In genomic region chr21:38660333-38661295, GRCh38 we compare ENCODE assay signal across 8 cellular contexts.
A peak's percentile ranks its signal among the peaks of the same experiment; 100 is the strongest.
DNase-seq lines count a peak whose midpoint lies in the region; ATAC-seq and TF ChIP-seq lines count a peak whose summit lies in the region.

No MANE protein-coding gene starts in this region.

- no peaks in the 10 kb centered on the region for H3F3A ChIP-seq in PC-3 (ENCODE audit: low read length, unreplicated experiment)

- H3K9me3 ChIP-seq in mucosa of rectum (ENCODE audit: control insufficient read depth in 2 of 2, low read length in 2 of 2) (no peaks in the 10 kb centered on the region), PC-3 (ENCODE audit: low read length) (no peaks in the 10 kb centered on the region)

- H3K4me3 ChIP-seq in mucosa of rectum (ENCODE audit: low read length in 2 of 2) (peak overlapping the region; percentile 44 to 65), PC-3 (ENCODE audit: low read length) (no peak overlapping the region)

- DNase-seq in stimulated activated CD4-positive, alpha-beta T cell treated with anti-CD3 and anti-CD28 coated beads, Interleukin-2, amount 100 ng/mL, for 4 hours (ENCODE audit: low read depth), result peak; percentile 2
- DNase-seq in stimulated activated CD4-positive, alpha-beta T cell treated with anti-CD3 and anti-CD28 coated beads, Interleukin-1b, Interleukin-23, amount 100 ng/mL, for 48 hours, result no peak
- DNase-seq in PC-3 (no peak), hypothalamus (lab: John Stamatoyannopoulos, UW) (no peak), GM19238 (ENCODE audit: insufficient read length, low spot score) (no peak)

- no peaks in the 10 kb centered on the region for H3K36me3 Mint-ChIP-seq in dendritic cell treated with granulocyte-macrophage colony-stimulating factor and Interleukin-4, amounts not matched to agents 40 ng/mL and 50 ng/mL, for 4 days (ENCODE audit: low read depth)

- peaks cover 77% of the 10 kb centered on the region for H3K27me3 Mint-ChIP-seq in dendritic cell treated with granulocyte-macrophage colony-stimulating factor and Interleukin-4, amounts not matched to agents 40 ng/mL and 50 ng/mL, for 4 days

- H3K36me3 ChIP-seq in mucosa of rectum (ENCODE audit: control insufficient read depth in 2 of 2, insufficient read depth in 2 of 2, low read length in 2 of 2), result no peaks in the 10 kb centered on the region
- H3K36me3 ChIP-seq in PC-3 (ENCODE audit: low read depth, low read length), result no peaks in the 10 kb centered on the region

- H4K20me1 ChIP-seq in PC-3 (ENCODE audit: low read length), result no peaks in the 10 kb centered on the region

- peak overlapping the region; percentile 46 for H3K27ac Mint-ChIP-seq in dendritic cell treated with granulocyte-macrophage colony-stimulating factor and Interleukin-4, amounts not matched to agents 40 ng/mL and 50 ng/mL, for 4 days

- no peak overlapping the region for H2AFZ ChIP-seq in PC-3 (ENCODE audit: low read length)

- no TSS peak for BruUV-seq in PC-3 (replicated peaks; lab: Mats Ljungman, UMichigan)

- no peaks in the 10 kb centered on the region for H3K9me2 ChIP-seq in PC-3 (replicated peaks; ENCODE audit: low read length)

- no peak overlapping the region for H3K27ac ChIP-seq in mucosa of rectum (ENCODE audit: low read depth in 2 of 2, low read length in 2 of 2)
- no peak overlapping the region for H3K27ac ChIP-seq in PC-3 (ENCODE audit: low read length)

- POLR2A ChIA-PET in PC-3 (lab: Charles Lee; ENCODE audit: unreplicated experiment), result no interaction called here

- H3K4me2 ChIP-seq in PC-3 (ENCODE audit: low read length), result no peak overlapping the region

- no peak for ATAC-seq in PC-3
- no peak for ATAC-seq in GM19395 (IDR thresholded peaks at IDR 0.05; ENCODE audit: unreplicated experiment)

- CTCF ChIA-PET in PC-3 (lab: Charles Lee), result no interaction called here

- no peaks in the 10 kb centered on the region for H3K9me3 Mint-ChIP-seq in dendritic cell treated with granulocyte-macrophage colony-stimulating factor and Interleukin-4, amounts not matched to agents 40 ng/mL and 50 ng/mL, for 4 days

- peaks cover 27% of the 10 kb centered on the region for H3K4me1 Mint-ChIP-seq in dendritic cell treated with granulocyte-macrophage colony-stimulating factor and Interleukin-4, amounts not matched to agents 40 ng/mL and 50 ng/mL, for 4 days (ENCODE audit: low read depth)

- H3K27me3 ChIP-seq in mucosa of rectum (ENCODE audit: control insufficient read depth in 2 of 2, insufficient read depth in 2 of 2, low read length in 2 of 2) (peaks cover 18 to 20% of the 10 kb centered on the region in 2 donors), PC-3 (ENCODE audit: low read length) (peaks cover 72% of the 10 kb centered on the region)

- peaks cover 4 to 5% of the 10 kb centered on the region in 2 donors for H3K4me1 ChIP-seq in mucosa of rectum (ENCODE audit: control insufficient read depth in 2 of 2, insufficient read depth in 2 of 2, low read length in 2 of 2)
- no peaks in the 10 kb centered on the region for H3K4me1 ChIP-seq in PC-3 (ENCODE audit: insufficient read depth, low read length)

- intact Hi-C loops in dendritic cell treated with granulocyte-macrophage colony-stimulating factor and Interleukin-4, amounts not matched to agents 40 ng/mL and 50 ng/mL, for 4 days (cut with micrococcal nuclease), result no loop called here
- intact Hi-C loops in PC-3 (cut with micrococcal nuclease), result no loop called here

- H3K79me2 ChIP-seq in PC-3 (ENCODE audit: low read length), result no peaks in the 10 kb centered on the region

- no peak for TF ChIP-seq CTCF in PC-3 (conservative IDR thresholded peaks at IDR 0.05; ENCODE audit: low read depth, low read length)

- peak overlapping the region in 1 of 2 donors; percentile 42 for H3K9ac ChIP-seq in mucosa of rectum (ENCODE audit: low read depth in 1 of 2, low read length in 2 of 2)
- H3K9ac ChIP-seq in PC-3 (ENCODE audit: low read length), result no peak overlapping the region

- H3K4me3 Mint-ChIP-seq in dendritic cell treated with granulocyte-macrophage colony-stimulating factor and Interleukin-4, amounts not matched to agents 40 ng/mL and 50 ng/mL, for 4 days, result peak overlapping the region; percentile 82
